In genomic region chr1:87224209-87224608, GRCh38 we compare ENCODE assay signal across 11 cellular contexts.
DNase-seq lines count a peak whose midpoint lies in the region; ATAC-seq and TF ChIP-seq lines count a peak whose summit lies in the region.
"Had no signal": no experiment of that assay in that cellular context is flagged by ENCODE, and none has a peak within 500 bp of the region (broad histone marks: within the 10 kb centered on the region; RNA-seq: fewer than 3 reads in every experiment).

No MANE protein-coding gene starts in this region.

- ATAC-seq in HG02610 (IDR thresholded peaks at IDR 0.05; ENCODE audit: unreplicated experiment) (peak; percentile 42), left lung (peak; percentile 46)

- TF ChIP-seq CTCF in AG09319 (IDR thresholded peaks at IDR 0.05; ENCODE audit: low read depth, low read length) (no peak), left lung (IDR thresholded peaks at IDR 0.05) (no peak)

- H3K36me3 ChIP-seq in left lung = no peaks in the 10 kb centered on the region

- peak; percentile 74 for DNase-seq in AG09319 (ENCODE audit: extremely low read depth, low read depth)
- peak; percentile 66 for DNase-seq in amniotic stem cell (lab: John Stamatoyannopoulos, UW)
- no peak for DNase-seq in left lung
- DNase-seq in ureter (ENCODE audit: low spot score) = no peak
- DNase-seq in RPMI8226 = no peak
- DNase-seq in stimulated activated CD4-positive, alpha-beta T cell treated with anti-CD3 and anti-CD28 coated beads, Interleukin-15, amount 100 ng/mL, for 24 hours = no peak
- DNase-seq in mucosa of gallbladder (ENCODE audit: low spot score) = no peak
- DNase-seq: DND-41, glutamatergic neuron, NCI-H446 treated with DMSO at 0.1 percent for 48 hours had no signal

- H3K27me3 ChIP-seq in left lung = no peaks in the 10 kb centered on the region

- H3K27ac ChIP-seq in left lung = no peak overlapping the region

- peaks cover 0 to 14% of the 10 kb centered on the region in 2 donors for H3K4me1 ChIP-seq in left lung

- intact Hi-C loops in left lung (cut with DNase I) = no loop called here

- no peaks in the 10 kb centered on the region for H3K9me3 ChIP-seq in left lung

- no peak overlapping the region for H3K4me3 ChIP-seq in left lung

Comparison
In these comparisons a context has a peak if more than half of its experiments do, and no peak if none do; other contexts are left out.
1. DNase-seq: peak in AG09319 (single experiment) and amniotic stem cell (single experiment); none in left lung (0 of 2), ureter (single experiment), RPMI8226 (single experiment), stimulated activated CD4-positive, alpha-beta T cell treated with anti-CD3 and anti-CD28 coated beads, Interleukin-15, amount 100 ng/mL, for 24 hours (single experiment) and mucosa of gallbladder (single experiment).